ENCODE assay signal across 34 cellular contexts in the genomic region with DNA sequence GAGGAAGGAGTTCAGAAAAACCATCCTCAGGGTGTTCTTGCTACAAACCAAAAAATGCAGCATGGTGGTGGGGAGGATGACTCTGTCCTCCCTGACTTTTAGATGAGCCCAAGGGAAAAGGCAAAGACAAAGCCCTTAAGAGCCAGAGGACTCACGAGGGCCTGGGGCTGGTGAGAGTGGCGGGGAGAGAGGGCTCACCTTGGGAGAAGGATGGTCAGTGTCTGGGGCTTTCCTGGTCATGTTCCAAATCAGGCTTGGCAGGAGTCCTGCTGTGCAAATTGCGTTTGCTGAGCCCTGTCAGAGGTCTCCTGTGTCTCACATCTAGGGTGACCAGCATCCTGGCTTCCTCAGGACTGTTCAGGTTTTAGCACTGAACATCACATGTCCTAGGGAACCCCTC. TPM values are rescaled to one million over a fixed set of nuclear protein-coding genes. Genes with fewer than 3 reads are reported as not detected.
DNase-seq lines count a peak whose midpoint lies in the region; ATAC-seq, FAIRE-seq and TF ChIP-seq lines count a peak whose summit lies in the region.
"Had no signal": no experiment of that assay in that cellular context is flagged by ENCODE, and none has a peak within 500 bp of the region (broad histone marks: within the 10 kb centered on the region; RNA-seq: fewer than 3 reads in every experiment).

No MANE protein-coding gene starts in this region.

- TF ChIP-seq CTCF in liver (IDR thresholded peaks at IDR 0.05; ENCODE audit: low read depth, low read length, missing input control) (no peak), HepG2 (CRISPR knock-in tag; IDR thresholded peaks at IDR 0.05) (no peak), astrocyte (IDR thresholded peaks at IDR 0.05; ENCODE audit: insufficient read depth, low read depth, low read length) (no peak), left ventricle myocardium inferior (IDR thresholded peaks at IDR 0.05; ENCODE audit: borderline replicate concordance) (no peak)

- H3K9ac ChIP-seq in liver (ENCODE audit: low read depth in 1 of 2, low read length in 2 of 2) (peak overlapping the region; percentile 39 to 49), HepG2 (ENCODE audit: insufficient read depth, low read depth, low read length) (no peak overlapping the region), astrocyte (ENCODE audit: low read length) (no peak overlapping the region)
- H3K9ac ChIP-seq: KMS-11 had no signal

- H3K9me3 ChIP-seq in liver (ENCODE audit: control insufficient read depth in 4 of 4, low read length in 3 of 4) (no peaks in the 10 kb centered on the region), HepG2 (ENCODE audit: low read length) (no peaks in the 10 kb centered on the region), astrocyte (ENCODE audit: insufficient read depth, low read depth, low read length) (no peaks in the 10 kb centered on the region), left ventricle myocardium inferior (replicated peaks) (no peaks in the 10 kb centered on the region)
- H3K9me3 ChIP-seq: colonic mucosa, HAP-1 had no signal

- H3K36me3 ChIP-seq in liver (ENCODE audit: control insufficient read depth in 4 of 4, insufficient read depth in 3 of 4, low read depth in 1 of 4, low read length in 3 of 4) (peaks cover 3 to 20% (median 18%) of the 10 kb centered on the region in 4 donors), HepG2 (replicated peaks in 1 of 2; ENCODE audit: control insufficient read depth in 1 of 2, insufficient read depth in 2 of 2, low read length in 2 of 2) (no peaks in the 10 kb centered on the region), astrocyte (ENCODE audit: insufficient read depth, low read length) (no peaks in the 10 kb centered on the region), left ventricle myocardium inferior (no peaks in the 10 kb centered on the region)
- H3K36me3 ChIP-seq: colonic mucosa, HAP-1, WERI-Rb-1 had no signal

- CTCF ChIA-PET in HepG2 (lab: Yijun Ruan, JAX; ENCODE audit: low intra/inter-chr PET ratio, low total read pairs) = no interaction called here

- no peak overlapping the region for H2AFZ ChIP-seq in HepG2 (ENCODE audit: low read length)
- no peak overlapping the region for H2AFZ ChIP-seq in astrocyte (ENCODE audit: low read depth, low read length)

- BruUV-seq in HepG2 (replicated peaks; lab: Mats Ljungman, UMichigan) = no TSS peak

- H3K79me2 ChIP-seq in HepG2 (ENCODE audit: insufficient read depth, low read length) (no peaks in the 10 kb centered on the region), astrocyte (ENCODE audit: insufficient read depth, low read length) (no peaks in the 10 kb centered on the region)

- intact Hi-C loops in HepG2 (cut with micrococcal nuclease; ENCODE audit: unreplicated experiment) = no loop called here
- intact Hi-C loops in left ventricle myocardium inferior (cut with micrococcal nuclease) = no loop called here

- no peak for DNase-seq in HepG2 (ENCODE audit: low spot score)
- no peak for DNase-seq in astrocyte (ENCODE audit: low read depth)
- DNase-seq in left lobe of liver (ENCODE audit: low spot score) = peak; percentile 60
- no peak for DNase-seq in SK-N-DZ (ENCODE audit: low spot score)
- DNase-seq in left ventricle myocardium inferior = no peak
- no peak for DNase-seq in hypothalamus (lab: John Stamatoyannopoulos, UW)
- DNase-seq: 8988T; activated CD4-positive, alpha-beta T cell treated with anti-CD3 and anti-CD28 coated beads for 48 hours; activated naive CD4-positive, alpha-beta T cell treated with anti-CD3 and anti-CD28 coated beads, Interleukin-2, amount 50 U/mL, for 16 hours; DND-41; effector memory CD4-positive, alpha-beta T cell; head of caudate nucleus; NCI-H1436; NCI-H2081; NCI-H2227 treated with DMSO at 0.1 percent for 48 hours; NCI-H526 treated with DMSO at 0.1 percent for 48 hours; nephron progenitor cell; stimulated activated naive CD4-positive, alpha-beta T cell; T1000; WERI-Rb-1 had no signal

- peak overlapping the region in 1 of 3 donors; percentile 5 for H3K4me3 ChIP-seq in liver (ENCODE audit: low read depth in 1 of 3, low read length in 3 of 3)
- no peak overlapping the region for H3K4me3 ChIP-seq in HepG2 (replicated peaks in 1 of 3; ENCODE audit: insufficient read depth in 1 of 3, low read depth in 2 of 3, low read length in 3 of 3)
- H3K4me3 ChIP-seq in astrocyte (ENCODE audit: insufficient read depth, low read depth, low read length) = no peak overlapping the region
- no peak overlapping the region for H3K4me3 ChIP-seq in left ventricle myocardium inferior
- H3K4me3 ChIP-seq: colonic mucosa, HAP-1 had no signal

- no peak for TF ChIP-seq EP300 in HepG2 (IDR thresholded peaks at IDR 0.05; ENCODE audit: low read depth in 2 of 2, low read length in 2 of 2)
- TF ChIP-seq EP300 in HepG2 (CRISPR knock-in tag; IDR thresholded peaks at IDR 0.05; ENCODE audit: borderline replicate concordance) = no peak

- H3K4me1 ChIP-seq in liver (ENCODE audit: control insufficient read depth in 4 of 4, insufficient read depth in 4 of 4, low read length in 3 of 4) (peaks cover 1 to 32% (median 7%) of the 10 kb centered on the region in 4 donors), HepG2 (ENCODE audit: insufficient read depth, low read length) (peaks cover 8% of the 10 kb centered on the region), astrocyte (ENCODE audit: insufficient read depth, low read length) (peaks cover 12% of the 10 kb centered on the region), left ventricle myocardium inferior (no peaks in the 10 kb centered on the region)
- H3K4me1 ChIP-seq: colonic mucosa, HAP-1 had no signal

- H3K27me3 Mint-ChIP-seq in astrocyte (ENCODE audit: low read depth, unreplicated experiment) = peaks cover 2% of the 10 kb centered on the region

- no peak for ATAC-seq in HepG2
- peak; percentile 2 for ATAC-seq in left lobe of liver
- ATAC-seq in GM21423 (IDR thresholded peaks at IDR 0.05; ENCODE audit: unreplicated experiment) = no peak
- ATAC-seq: activated T-helper 17 cell treated with anti-CD3 and anti-CD28 coated beads, Interleukin-2, amount 50 U/mL, for 72 hours had no signal

- H3K27me3 ChIP-seq in liver (ENCODE audit: control insufficient read depth in 4 of 4, insufficient read depth in 4 of 4, low read length in 3 of 4) (no peaks in the 10 kb centered on the region), HepG2 (ENCODE audit: control insufficient read depth in 1 of 2, insufficient read depth in 2 of 2, low read length in 2 of 2) (peaks cover 4 to 63% of the 10 kb centered on the region in 2 experiments; a peak in 3 of 5 replicates), astrocyte (ENCODE audit: insufficient read depth, low read length) (no peaks in the 10 kb centered on the region), left ventricle myocardium inferior (ENCODE audit: low read depth) (peaks cover 73% of the 10 kb centered on the region)
- H3K27me3 ChIP-seq: colonic mucosa had no signal

- FAIRE-seq in HepG2 (lab: Jason Lieb, UNC) (no peak), astrocyte (lab: Jason Lieb, UNC) (no peak)
- FAIRE-seq: GM19239 had no signal

- POLR2A ChIA-PET in HepG2 (lab: Yijun Ruan, JAX) = no interaction called here

- no peaks in the 10 kb centered on the region for H3K9me3 Mint-ChIP-seq in astrocyte (ENCODE audit: unreplicated experiment)
- H3K9me3 Mint-ChIP-seq: activated T-helper 17 cell treated with anti-CD3 and anti-CD28 coated beads, Interleukin-2, amount 50 U/mL, for 72 hours; nephron progenitor cell; type B pancreatic cell had no signal

- in situ Hi-C loops in HepG2 (cut with HindIII; ENCODE audit: extremely low pct_ligation_motif_present, low pct_unique_long_range_greater_than_20kb) = no loop called here

- WGBS in liver = 43% methylated on average over 3 of the region's 3 CpGs
- 38% methylated on average over 3 of the region's 3 CpGs for WGBS in HepG2 (ENCODE audit: low lambda C conversion rate)

- no peak overlapping the region for H3K27ac Mint-ChIP-seq in astrocyte (ENCODE audit: unreplicated experiment)
- H3K27ac Mint-ChIP-seq: activated T-helper 17 cell treated with anti-CD3 and anti-CD28 coated beads, Interleukin-2, amount 50 U/mL, for 72 hours; nephron progenitor cell; type B pancreatic cell had no signal

- H3K36me3 Mint-ChIP-seq in astrocyte (ENCODE audit: low read depth, unreplicated experiment) = no peaks in the 10 kb centered on the region
- H3K36me3 Mint-ChIP-seq: type B pancreatic cell had no signal

- H3K4me2 ChIP-seq in HepG2 (ENCODE audit: low read depth, low read length) (no peak overlapping the region), astrocyte (ENCODE audit: low read length) (peak overlapping the region; percentile 66)
- H3K4me2 ChIP-seq: KMS-11 had no signal

- H3K4me1 Mint-ChIP-seq in astrocyte (ENCODE audit: low read depth, unreplicated experiment) = peaks cover 6% of the 10 kb centered on the region
- H3K4me1 Mint-ChIP-seq: nephron progenitor cell had no signal

- TF ChIP-seq RAD21 in liver (IDR thresholded peaks at IDR 0.05) (no peak), HepG2 (CRISPR knock-in tag; IDR thresholded peaks at IDR 0.05) (no peak)

- no peak overlapping the region for H3K4me3 Mint-ChIP-seq in astrocyte (ENCODE audit: unreplicated experiment)
- H3K4me3 Mint-ChIP-seq: activated T-helper 17 cell treated with anti-CD3 and anti-CD28 coated beads, Interleukin-2, amount 50 U/mL, for 72 hours; nephron progenitor cell; type B pancreatic cell had no signal

- no peaks in the 10 kb centered on the region for H4K20me1 ChIP-seq in HepG2 (ENCODE audit: insufficient read depth, low read length)
- no peaks in the 10 kb centered on the region for H4K20me1 ChIP-seq in astrocyte (ENCODE audit: insufficient read depth, low read length)

- no peak for TF ChIP-seq POLR2A in HepG2 (IDR thresholded peaks at IDR 0.05; ENCODE audit: insufficient read depth in 1 of 2, low read depth in 2 of 2, low read length in 2 of 2)

- peak overlapping the region; percentile 80 to 88 for H3K27ac ChIP-seq in liver (ENCODE audit: low read depth in 1 of 2, low read length in 2 of 2)
- H3K27ac ChIP-seq in HepG2 (ENCODE audit: extremely low read length, insufficient read depth, low read length) = no peak overlapping the region
- no peak overlapping the region for H3K27ac ChIP-seq in astrocyte (ENCODE audit: low read depth, low read length)
- no peak overlapping the region for H3K27ac ChIP-seq in left ventricle myocardium inferior (replicated peaks)
- H3K27ac ChIP-seq: colonic mucosa, HL-60, KMS-11, WERI-Rb-1 had no signal

RNA-seq across cellular contexts. Expression of gene UGT1A1, which starts 4.7 kb away (rescaled TPM):
- total RNA-seq in liver = 100 to 1,000 TPM in 1 of 2 donors, not detected in 1; 145 TPM
- 100 to 1,000 TPM; 288 to 386 TPM for polyA plus RNA-seq in liver
- total RNA-seq in HepG2 (2016; rRNA removed; fragmentation: Illumina TruSeq; extraction: Trizol) = 0.22 and 0.69 TPM in 2 replicates
- 0.09 TPM in 1 of 2 replicates, not detected in the other for total RNA-seq in HepG2 (2016; cell fraction: cytosol; rRNA removed; fragmentation: Illumina TruSeq; extraction: Trizol; ENCODE audit: low read depth)
- 0.31 and 0.61 TPM in 2 replicates for total RNA-seq in HepG2 (2016; cell fraction: insoluble cytoplasmic fraction; rRNA removed; fragmentation: Illumina TruSeq; extraction: Trizol)
- 0.12 and 0.17 TPM in 2 replicates for total RNA-seq in HepG2 (2016; cell fraction: membrane; rRNA removed; fragmentation: Illumina TruSeq; extraction: Trizol)
- total RNA-seq in HepG2 (2016; cell fraction: nucleus; rRNA removed; fragmentation: Illumina TruSeq; extraction: Trizol) = 0.25 and 0.63 TPM in 2 replicates
- polyA plus RNA-seq in HepG2 (2011; rRNA removed) = 0.75 and 3.6 TPM in 2 replicates
- polyA plus RNA-seq in HepG2 (2011; cell fraction: cytosol; rRNA removed) = 0.63 and 3.6 TPM in 2 replicates
- polyA plus RNA-seq in HepG2 (2011; cell fraction: nucleus; rRNA removed) = 0.21 and 1.0 TPM in 2 replicates
- polyA plus RNA-seq in HepG2 (2012) = 3.1 and 4.9 TPM in 2 replicates
- 0.11 TPM in 1 of 2 replicates, not detected in the other for polyA plus RNA-seq in HepG2 (2016; cell fraction: cytosol; fragmentation: Illumina TruSeq; extraction: Trizol; ENCODE audit: low read depth)
- polyA plus RNA-seq in HepG2 (2016; cell fraction: insoluble cytoplasmic fraction; fragmentation: Illumina TruSeq; extraction: Trizol; ENCODE audit: low read depth) = 0.17 and 0.35 TPM in 2 replicates
- 0.19 and 0.20 TPM in 2 replicates for polyA plus RNA-seq in HepG2 (2016; cell fraction: membrane; fragmentation: Illumina TruSeq; extraction: Trizol; ENCODE audit: low read depth)
- polyA plus RNA-seq in HepG2 (2016; cell fraction: nucleus; fragmentation: Illumina TruSeq; extraction: Trizol; ENCODE audit: insufficient read depth, low read depth) = 0.93 TPM in 1 of 2 replicates, not detected in the other
- 0.16 and 1.1 TPM in 2 replicates for polyA minus RNA-seq in HepG2 (2011; rRNA and poly(A)+ RNA removed; ENCODE audit: low replicate concordance)
- 0.44 and 2.2 TPM in 2 replicates for polyA minus RNA-seq in HepG2 (2011; cell fraction: cytosol; rRNA and poly(A)+ RNA removed)
- 0.52 and 1.7 TPM in 2 replicates for polyA minus RNA-seq in HepG2 (2011; cell fraction: nucleus; rRNA and poly(A)+ RNA removed)
- total RNA-seq in astrocyte = not detected in 2 replicates
- 152 TPM for total RNA-seq in left lobe of liver
- polyA plus RNA-seq in SK-N-DZ (2014; cell fraction: cytosol; rRNA removed) = not detected in 2 replicates
- polyA plus RNA-seq in SK-N-DZ (2014; cell fraction: nucleus; rRNA removed) = not detected in 2 replicates
- not detected for total RNA-seq in left ventricle myocardium inferior
- total RNA-seq: activated T-helper 17 cell treated with anti-CD3 and anti-CD28 coated beads, Interleukin-2, amount 50 U/mL, for 72 hours; cardiac septum; epithelial cell of proximal tubule; fibroblast of villous mesenchyme; osteocyte; skeletal muscle tissue had no signal

RNA-seq across cellular contexts. Expression of gene MROH2A, which starts 13.4 kb away (rescaled TPM):
- total RNA-seq in liver = under 1 TPM in 1 of 2 donors, not detected in 1; 0.08 TPM
- polyA plus RNA-seq in liver = under 1 TPM; 0.09 to 0.28 TPM
- total RNA-seq in HepG2 (2016; rRNA removed; fragmentation: Illumina TruSeq; extraction: Trizol) = 0.04 TPM in 1 of 2 replicates, not detected in the other
- not detected in 2 replicates for total RNA-seq in HepG2 (2016; cell fraction: cytosol; rRNA removed; fragmentation: Illumina TruSeq; extraction: Trizol; ENCODE audit: low read depth)
- not detected in 2 replicates for total RNA-seq in HepG2 (2016; cell fraction: insoluble cytoplasmic fraction; rRNA removed; fragmentation: Illumina TruSeq; extraction: Trizol)
- not detected in 2 replicates for total RNA-seq in HepG2 (2016; cell fraction: membrane; rRNA removed; fragmentation: Illumina TruSeq; extraction: Trizol)
- not detected in 2 replicates for total RNA-seq in HepG2 (2016; cell fraction: nucleus; rRNA removed; fragmentation: Illumina TruSeq; extraction: Trizol)
- polyA plus RNA-seq in HepG2 (2011; rRNA removed) = 0.03 and 0.07 TPM in 2 replicates
- polyA plus RNA-seq in HepG2 (2011; cell fraction: cytosol; rRNA removed) = not detected in 2 replicates
- polyA plus RNA-seq in HepG2 (2011; cell fraction: nucleus; rRNA removed) = 0.03 and 0.33 TPM in 2 replicates
- not detected in 2 replicates for polyA plus RNA-seq in HepG2 (2012)
- not detected in 2 replicates for polyA plus RNA-seq in HepG2 (2016; cell fraction: cytosol; fragmentation: Illumina TruSeq; extraction: Trizol; ENCODE audit: low read depth)
- polyA plus RNA-seq in HepG2 (2016; cell fraction: insoluble cytoplasmic fraction; fragmentation: Illumina TruSeq; extraction: Trizol; ENCODE audit: low read depth) = not detected in 2 replicates
- not detected in 2 replicates for polyA plus RNA-seq in HepG2 (2016; cell fraction: membrane; fragmentation: Illumina TruSeq; extraction: Trizol; ENCODE audit: low read depth)
- not detected in 2 replicates for polyA plus RNA-seq in HepG2 (2016; cell fraction: nucleus; fragmentation: Illumina TruSeq; extraction: Trizol; ENCODE audit: insufficient read depth, low read depth)
- not detected in 2 replicates for polyA minus RNA-seq in HepG2 (2011; rRNA and poly(A)+ RNA removed; ENCODE audit: low replicate concordance)
- not detected in 2 replicates for polyA minus RNA-seq in HepG2 (2011; cell fraction: cytosol; rRNA and poly(A)+ RNA removed)
- 0.12 TPM in 1 of 2 replicates, not detected in the other for polyA minus RNA-seq in HepG2 (2011; cell fraction: nucleus; rRNA and poly(A)+ RNA removed)
- not detected in 2 replicates for total RNA-seq in astrocyte
- total RNA-seq in left lobe of liver = 6.6 TPM
- polyA plus RNA-seq in SK-N-DZ (2014; cell fraction: cytosol; rRNA removed) = not detected in 2 replicates
- polyA plus RNA-seq in SK-N-DZ (2014; cell fraction: nucleus; rRNA removed) = 0.15 and 0.39 TPM in 2 replicates
- not detected for total RNA-seq in left ventricle myocardium inferior
- total RNA-seq: activated T-helper 17 cell treated with anti-CD3 and anti-CD28 coated beads, Interleukin-2, amount 50 U/mL, for 72 hours; cardiac septum; colonic mucosa; epithelial cell of proximal tubule; fibroblast of villous mesenchyme; osteocyte; skeletal muscle tissue had no signal

RNA-seq across cellular contexts. Expression of gene UGT1A3, which starts 35.9 kb away (rescaled TPM):
- 10 to 100 TPM in 1 of 2 donors, not detected in 1; 18.2 TPM for total RNA-seq in liver
- polyA plus RNA-seq in liver = 10 to 100 TPM in 1 of 2 donors, 1 to 10 TPM in 1; 7.0 to 61.6 TPM
- 0.11 TPM in 1 of 2 replicates, not detected in the other for total RNA-seq in HepG2 (2016; rRNA removed; fragmentation: Illumina TruSeq; extraction: Trizol)
- not detected in 2 replicates for total RNA-seq in HepG2 (2016; cell fraction: cytosol; rRNA removed; fragmentation: Illumina TruSeq; extraction: Trizol; ENCODE audit: low read depth)
- not detected in 2 replicates for total RNA-seq in HepG2 (2016; cell fraction: insoluble cytoplasmic fraction; rRNA removed; fragmentation: Illumina TruSeq; extraction: Trizol)
- total RNA-seq in HepG2 (2016; cell fraction: membrane; rRNA removed; fragmentation: Illumina TruSeq; extraction: Trizol) = not detected in 2 replicates
- total RNA-seq in HepG2 (2016; cell fraction: nucleus; rRNA removed; fragmentation: Illumina TruSeq; extraction: Trizol) = 0.25 TPM in 1 of 2 replicates, not detected in the other
- polyA plus RNA-seq in HepG2 (2011; rRNA removed) = 0.39 TPM in 1 of 2 replicates, not detected in the other
- 0.03 and 0.32 TPM in 2 replicates for polyA plus RNA-seq in HepG2 (2011; cell fraction: cytosol; rRNA removed)
- polyA plus RNA-seq in HepG2 (2011; cell fraction: nucleus; rRNA removed) = 0.16 TPM in 1 of 2 replicates, not detected in the other
- polyA plus RNA-seq in HepG2 (2012) = 0.20 TPM in 1 of 2 replicates, not detected in the other
- not detected in 2 replicates for polyA plus RNA-seq in HepG2 (2016; cell fraction: cytosol; fragmentation: Illumina TruSeq; extraction: Trizol; ENCODE audit: low read depth)
- polyA plus RNA-seq in HepG2 (2016; cell fraction: insoluble cytoplasmic fraction; fragmentation: Illumina TruSeq; extraction: Trizol; ENCODE audit: low read depth) = not detected in 2 replicates
- polyA plus RNA-seq in HepG2 (2016; cell fraction: membrane; fragmentation: Illumina TruSeq; extraction: Trizol; ENCODE audit: low read depth) = not detected in 2 replicates
- polyA plus RNA-seq in HepG2 (2016; cell fraction: nucleus; fragmentation: Illumina TruSeq; extraction: Trizol; ENCODE audit: insufficient read depth, low read depth) = not detected in 2 replicates
- polyA minus RNA-seq in HepG2 (2011; rRNA and poly(A)+ RNA removed; ENCODE audit: low replicate concordance) = 0.16 TPM in 1 of 2 replicates, not detected in the other
- not detected in 2 replicates for polyA minus RNA-seq in HepG2 (2011; cell fraction: cytosol; rRNA and poly(A)+ RNA removed)
- 0.25 TPM in 1 of 2 replicates, not detected in the other for polyA minus RNA-seq in HepG2 (2011; cell fraction: nucleus; rRNA and poly(A)+ RNA removed)
- total RNA-seq in astrocyte = not detected in 2 replicates
- total RNA-seq in left lobe of liver = 52.8 TPM
- not detected in 2 replicates for polyA plus RNA-seq in SK-N-DZ (2014; cell fraction: cytosol; rRNA removed)
- polyA plus RNA-seq in SK-N-DZ (2014; cell fraction: nucleus; rRNA removed) = not detected in 2 replicates
- not detected for total RNA-seq in left ventricle myocardium inferior
- total RNA-seq: activated T-helper 17 cell treated with anti-CD3 and anti-CD28 coated beads, Interleukin-2, amount 50 U/mL, for 72 hours; cardiac septum; epithelial cell of proximal tubule; fibroblast of villous mesenchyme; osteocyte; skeletal muscle tissue had no signal

RNA-seq across cellular contexts. Expression of gene UGT1A4, which starts 46.2 kb away (rescaled TPM):
- total RNA-seq in liver = 100 to 1,000 TPM in 1 of 2 donors, not detected in 1; 136 TPM
- polyA plus RNA-seq in liver = 100 to 1,000 TPM; 103 to 446 TPM
- not detected in 2 replicates for total RNA-seq in HepG2 (2016; rRNA removed; fragmentation: Illumina TruSeq; extraction: Trizol)
- not detected in 2 replicates for total RNA-seq in HepG2 (2016; cell fraction: cytosol; rRNA removed; fragmentation: Illumina TruSeq; extraction: Trizol; ENCODE audit: low read depth)
- not detected in 2 replicates for total RNA-seq in HepG2 (2016; cell fraction: insoluble cytoplasmic fraction; rRNA removed; fragmentation: Illumina TruSeq; extraction: Trizol)
- total RNA-seq in HepG2 (2016; cell fraction: membrane; rRNA removed; fragmentation: Illumina TruSeq; extraction: Trizol) = 0.12 TPM in 1 of 2 replicates, not detected in the other
- total RNA-seq in HepG2 (2016; cell fraction: nucleus; rRNA removed; fragmentation: Illumina TruSeq; extraction: Trizol) = not detected in 2 replicates
- polyA plus RNA-seq in HepG2 (2011; rRNA removed) = not detected in 2 replicates
- polyA plus RNA-seq in HepG2 (2011; cell fraction: cytosol; rRNA removed) = 0.04 TPM in 1 of 2 replicates, not detected in the other
- 0.08 and 0.10 TPM in 2 replicates for polyA plus RNA-seq in HepG2 (2011; cell fraction: nucleus; rRNA removed)
- polyA plus RNA-seq in HepG2 (2012) = not detected in 2 replicates
- not detected in 2 replicates for polyA plus RNA-seq in HepG2 (2016; cell fraction: cytosol; fragmentation: Illumina TruSeq; extraction: Trizol; ENCODE audit: low read depth)
- not detected in 2 replicates for polyA plus RNA-seq in HepG2 (2016; cell fraction: insoluble cytoplasmic fraction; fragmentation: Illumina TruSeq; extraction: Trizol; ENCODE audit: low read depth)
- polyA plus RNA-seq in HepG2 (2016; cell fraction: membrane; fragmentation: Illumina TruSeq; extraction: Trizol; ENCODE audit: low read depth) = not detected in 2 replicates
- polyA plus RNA-seq in HepG2 (2016; cell fraction: nucleus; fragmentation: Illumina TruSeq; extraction: Trizol; ENCODE audit: insufficient read depth, low read depth) = not detected in 2 replicates
- 0.42 TPM in 1 of 2 replicates, not detected in the other for polyA minus RNA-seq in HepG2 (2011; rRNA and poly(A)+ RNA removed; ENCODE audit: low replicate concordance)
- polyA minus RNA-seq in HepG2 (2011; cell fraction: cytosol; rRNA and poly(A)+ RNA removed) = not detected in 2 replicates
- not detected in 2 replicates for polyA minus RNA-seq in HepG2 (2011; cell fraction: nucleus; rRNA and poly(A)+ RNA removed)
- not detected in 2 replicates for total RNA-seq in astrocyte
- total RNA-seq in left lobe of liver = 454 TPM
- polyA plus RNA-seq in SK-N-DZ (2014; cell fraction: cytosol; rRNA removed) = not detected in 2 replicates
- polyA plus RNA-seq in SK-N-DZ (2014; cell fraction: nucleus; rRNA removed) = not detected in 2 replicates
- not detected for total RNA-seq in left ventricle myocardium inferior
- total RNA-seq: activated T-helper 17 cell treated with anti-CD3 and anti-CD28 coated beads, Interleukin-2, amount 50 U/mL, for 72 hours; cardiac septum; epithelial cell of proximal tubule; fibroblast of villous mesenchyme; osteocyte; skeletal muscle tissue had no signal

RNA-seq across cellular contexts. Expression of gene UGT1A5, which starts 52.1 kb away (rescaled TPM):
- total RNA-seq in liver = 1 to 10 TPM in 1 of 2 donors, not detected in 1; 1.6 TPM
- polyA plus RNA-seq in liver = 1 to 10 TPM in 1 of 2 donors, under 1 TPM in 1; 0.14 to 1.8 TPM
- total RNA-seq in HepG2 (2016; rRNA removed; fragmentation: Illumina TruSeq; extraction: Trizol) = not detected in 2 replicates
- not detected in 2 replicates for total RNA-seq in HepG2 (2016; cell fraction: cytosol; rRNA removed; fragmentation: Illumina TruSeq; extraction: Trizol; ENCODE audit: low read depth)
- not detected in 2 replicates for total RNA-seq in HepG2 (2016; cell fraction: insoluble cytoplasmic fraction; rRNA removed; fragmentation: Illumina TruSeq; extraction: Trizol)
- total RNA-seq in HepG2 (2016; cell fraction: membrane; rRNA removed; fragmentation: Illumina TruSeq; extraction: Trizol) = not detected in 2 replicates
- total RNA-seq in HepG2 (2016; cell fraction: nucleus; rRNA removed; fragmentation: Illumina TruSeq; extraction: Trizol) = not detected in 2 replicates
- not detected in 2 replicates for polyA plus RNA-seq in HepG2 (2011; rRNA removed)
- not detected in 2 replicates for polyA plus RNA-seq in HepG2 (2011; cell fraction: cytosol; rRNA removed)
- not detected in 2 replicates for polyA plus RNA-seq in HepG2 (2011; cell fraction: nucleus; rRNA removed)
- polyA plus RNA-seq in HepG2 (2012) = not detected in 2 replicates
- not detected in 2 replicates for polyA plus RNA-seq in HepG2 (2016; cell fraction: cytosol; fragmentation: Illumina TruSeq; extraction: Trizol; ENCODE audit: low read depth)
- not detected in 2 replicates for polyA plus RNA-seq in HepG2 (2016; cell fraction: insoluble cytoplasmic fraction; fragmentation: Illumina TruSeq; extraction: Trizol; ENCODE audit: low read depth)
- not detected in 2 replicates for polyA plus RNA-seq in HepG2 (2016; cell fraction: membrane; fragmentation: Illumina TruSeq; extraction: Trizol; ENCODE audit: low read depth)
- polyA plus RNA-seq in HepG2 (2016; cell fraction: nucleus; fragmentation: Illumina TruSeq; extraction: Trizol; ENCODE audit: insufficient read depth, low read depth) = not detected in 2 replicates
- 0.84 TPM in 1 of 2 replicates, not detected in the other for polyA minus RNA-seq in HepG2 (2011; rRNA and poly(A)+ RNA removed; ENCODE audit: low replicate concordance)
- polyA minus RNA-seq in HepG2 (2011; cell fraction: cytosol; rRNA and poly(A)+ RNA removed) = not detected in 2 replicates
- not detected in 2 replicates for polyA minus RNA-seq in HepG2 (2011; cell fraction: nucleus; rRNA and poly(A)+ RNA removed)
- not detected in 2 replicates for total RNA-seq in astrocyte
- 4.6 TPM for total RNA-seq in left lobe of liver
- polyA plus RNA-seq in SK-N-DZ (2014; cell fraction: cytosol; rRNA removed) = not detected in 2 replicates
- polyA plus RNA-seq in SK-N-DZ (2014; cell fraction: nucleus; rRNA removed) = not detected in 2 replicates
- total RNA-seq in left ventricle myocardium inferior = not detected
- total RNA-seq: activated T-helper 17 cell treated with anti-CD3 and anti-CD28 coated beads, Interleukin-2, amount 50 U/mL, for 72 hours; cardiac septum; epithelial cell of proximal tubule; fibroblast of villous mesenchyme; osteocyte; skeletal muscle tissue had no signal

Comparison
In these comparisons a context has a peak if more than half of its experiments do, and no peak if none do; other contexts are left out.
1. H3K27ac ChIP-seq: peak in liver (2 of 2); none in HepG2 (single experiment), astrocyte (single experiment) and left ventricle myocardium inferior (single experiment).
2. H3K9ac ChIP-seq: peak in liver (2 of 2); none in HepG2 (single experiment) and astrocyte (single experiment).